Comparison of ENCODE assay signal across 8 cellular contexts in the genomic region with DNA sequence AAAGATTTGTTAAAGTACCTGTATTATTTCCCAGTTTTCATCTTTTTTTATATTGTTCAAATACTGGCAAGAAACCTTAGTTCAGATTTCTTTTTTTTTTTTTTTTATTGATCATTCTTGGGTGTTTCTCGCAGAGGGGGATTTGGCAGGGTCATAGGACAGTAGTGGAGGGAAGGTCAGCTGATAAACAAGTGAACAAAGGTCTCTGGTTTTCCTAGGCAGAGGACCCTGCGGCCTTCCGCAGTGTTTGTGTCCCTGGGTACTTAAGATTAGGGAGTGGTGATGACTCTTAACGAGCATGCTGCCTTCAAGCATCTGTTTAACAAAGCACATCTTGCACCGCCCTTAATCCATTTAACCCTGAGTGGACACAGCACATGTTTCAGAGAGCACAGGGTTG. TPM values are rescaled to one million over a fixed set of nuclear protein-coding genes. Genes with fewer than 3 reads are reported as not detected.
DNase-seq lines count a peak whose midpoint lies in the region; ATAC-seq and TF ChIP-seq lines count a peak whose summit lies in the region.
"Not testable (repeated sequence)": the region's sequence is repeated elsewhere in the genome, so short reads cannot be mapped to it uniquely, and the experiment has no call there.

No MANE protein-coding gene starts in this region.

- POLR2A ChIA-PET in activated CD8-positive, alpha-beta T cell treated with anti-CD3 and anti-CD28 coated beads for 36 hours (lab: Charles Lee): interaction anchor here (1.1 kb wide), 1 partner anchor 11 kb away, joined by 4 read pairs; no protein-coding TSS in a partner anchor

- H2BK5ac ChIP-seq in mesendoderm (ENCODE audit: low read length): not testable (repeated sequence)

- not testable (repeated sequence) for H3K9me3 Mint-ChIP-seq in activated CD8-positive, alpha-beta T cell treated with anti-CD3 and anti-CD28 coated beads for 36 hours

- H3K27ac ChIP-seq in DOHH2 (ENCODE audit: low read depth, low read length): peak overlapping the region; percentile 53
- peak overlapping the region; percentile 74 for H3K27ac ChIP-seq in caudate nucleus (ENCODE audit: low read depth, low read length)
- H3K27ac ChIP-seq in gastroesophageal sphincter: peak overlapping the region; percentile 87 to 99 (median 97)
- not testable (repeated sequence) for H3K27ac ChIP-seq in mesendoderm (ENCODE audit: low read depth, low read length)
- H3K27ac ChIP-seq in rectal smooth muscle tissue (ENCODE audit: low read depth, low read length): peak overlapping the region; percentile 93
- peak overlapping the region; percentile 92 for H3K27ac ChIP-seq in uterus

- peak overlapping the region; percentile 74 for H3K4me2 ChIP-seq in DOHH2 (ENCODE audit: low read length)
- peak overlapping the region; percentile 91 for H3K4me2 ChIP-seq in mesendoderm (ENCODE audit: low read length)

- not testable (repeated sequence) for H4K20me1 ChIP-seq in DOHH2 (ENCODE audit: control insufficient read depth, insufficient read depth, low read depth, low read length)

- not testable (repeated sequence) for H3K4ac ChIP-seq in mesendoderm (ENCODE audit: low read depth, low read length)

- peaks cover 29% of the 10 kb centered on the region for H3K79me2 ChIP-seq in DOHH2 (ENCODE audit: control insufficient read depth, low read length)
- H3K79me2 ChIP-seq in mesendoderm (ENCODE audit: control insufficient read depth, insufficient read depth, low read length): not testable (repeated sequence)

- H3K79me1 ChIP-seq in mesendoderm (ENCODE audit: low read length): not testable (repeated sequence)

- TF ChIP-seq CTCF in DOHH2 (IDR thresholded peaks at IDR 0.05; ENCODE audit: low read depth, low read length, poor library complexity, severe bottlenecking); activated CD8-positive, alpha-beta T cell treated with anti-CD3 and anti-CD28 coated beads for 36 hours (IDR thresholded peaks at IDR 0.05); gastroesophageal sphincter (IDR thresholded peaks at IDR 0.05); uterus (IDR thresholded peaks at IDR 0.05): not testable (repeated sequence)

- not testable (repeated sequence) for ATAC-seq in activated CD8-positive, alpha-beta T cell treated with anti-CD3 and anti-CD28 coated beads for 36 hours; gastroesophageal sphincter

- CTCF ChIA-PET in activated CD8-positive, alpha-beta T cell treated with anti-CD3 and anti-CD28 coated beads for 36 hours (lab: Charles Lee): interaction anchor here (1.2 to 3.6 kb wide), 3 partner anchors 12 to 29 kb away, joined by 3 to 25 read pairs (median 6); no protein-coding TSS in a partner anchor

- not testable (repeated sequence) for H4K5ac ChIP-seq in mesendoderm (ENCODE audit: low read length)

- H3K4me1 ChIP-seq in DOHH2 (ENCODE audit: control insufficient read depth, low read length) (peaks cover 21% of the 10 kb centered on the region), gastroesophageal sphincter (peaks cover 0 to 58% (median 2%) of the 10 kb centered on the region in 3 donors)
- not testable (repeated sequence) for H3K4me1 ChIP-seq in mesendoderm (ENCODE audit: control insufficient read depth, low read depth, low read length); rectal smooth muscle tissue (ENCODE audit: control insufficient read depth, insufficient read depth, low read length); uterus

- not testable (repeated sequence) for TF ChIP-seq EP300 in gastroesophageal sphincter (IDR thresholded peaks at IDR 0.05)

- H3K27me3 ChIP-seq in DOHH2 (ENCODE audit: control insufficient read depth, low read length); gastroesophageal sphincter; mesendoderm (ENCODE audit: insufficient read depth, low read length, poor library complexity); rectal smooth muscle tissue (ENCODE audit: control insufficient read depth, insufficient read depth, low read length); uterus: not testable (repeated sequence)

- peak overlapping the region; percentile 96 for H3K56ac ChIP-seq in mesendoderm (ENCODE audit: low read length)

- 0% methylated on average over 2 to 3 of the region's 5 CpGs for WGBS in gastroesophageal sphincter (ENCODE audit: low coverage in 1 of 2), 2 donors
- no CpG with 5 or more reads among the region's 5 CpGs for WGBS in mesendoderm (ENCODE audit: extremely low coverage, insufficient coverage, low lambda C conversion rate)

- H3K4me1 Mint-ChIP-seq in activated CD8-positive, alpha-beta T cell treated with anti-CD3 and anti-CD28 coated beads for 36 hours (ENCODE audit: low read depth): not testable (repeated sequence)

- H2BK120ac ChIP-seq in mesendoderm (ENCODE audit: low read depth, low read length): not testable (repeated sequence)

- TF ChIP-seq POLR2A in gastroesophageal sphincter (IDR thresholded peaks at IDR 0.05); uterus (IDR thresholded peaks at IDR 0.05): not testable (repeated sequence)

- H3K36me3 Mint-ChIP-seq in activated CD8-positive, alpha-beta T cell treated with anti-CD3 and anti-CD28 coated beads for 36 hours (ENCODE audit: low read depth): not testable (repeated sequence)

- peak; percentile 27 for DNase-seq in NCI-H146 (lab: John Stamatoyannopoulos, UW)
- DNase-seq in activated CD8-positive, alpha-beta T cell treated with anti-CD3 and anti-CD28 coated beads for 36 hours; caudate nucleus (lab: John Stamatoyannopoulos, UW); mesendoderm; uterus: not testable (repeated sequence)

- not testable (repeated sequence) for H3K27me3 Mint-ChIP-seq in activated CD8-positive, alpha-beta T cell treated with anti-CD3 and anti-CD28 coated beads for 36 hours

- intact Hi-C loops in activated CD8-positive, alpha-beta T cell treated with anti-CD3 and anti-CD28 coated beads for 36 hours (cut with micrococcal nuclease); uterus (cut with DNase I; ENCODE audit: low total_unique reads): not testable (repeated sequence)

- not testable (repeated sequence) for H2AK5ac ChIP-seq in mesendoderm (ENCODE audit: low read length)

- H3K4me3 Mint-ChIP-seq in activated CD8-positive, alpha-beta T cell treated with anti-CD3 and anti-CD28 coated beads for 36 hours: peak overlapping the region; percentile 80

- H3K4me3 ChIP-seq in DOHH2 (ENCODE audit: low read length) (peak overlapping the region; percentile 90), gastroesophageal sphincter (peak overlapping the region; percentile 77 to 84), rectal smooth muscle tissue (ENCODE audit: low read length) (peak overlapping the region; percentile 69), uterus (peak overlapping the region; percentile 60 to 74)
- H3K4me3 ChIP-seq in mesendoderm (ENCODE audit: low read length): not testable (repeated sequence)

- H3K23ac ChIP-seq in mesendoderm (ENCODE audit: low read length): not testable (repeated sequence)

- not testable (repeated sequence) for H3K9me3 ChIP-seq in DOHH2 (ENCODE audit: control insufficient read depth, insufficient read depth, low read length); gastroesophageal sphincter; uterus

- H3K27ac Mint-ChIP-seq in activated CD8-positive, alpha-beta T cell treated with anti-CD3 and anti-CD28 coated beads for 36 hours: peak overlapping the region; percentile 83

- not testable (repeated sequence) for H3K9me2 ChIP-seq in DOHH2 (replicated peaks; ENCODE audit: control insufficient read depth, low read length)

- H3F3A ChIP-seq in DOHH2 (ENCODE audit: control insufficient read depth, insufficient read depth): peaks cover 19% of the 10 kb centered on the region

- H3K18ac ChIP-seq in mesendoderm (ENCODE audit: low read length): not testable (repeated sequence)

- H2BK15ac ChIP-seq in mesendoderm (replicated peaks; ENCODE audit: low read depth): not testable (repeated sequence)

- H3K9ac ChIP-seq in mesendoderm (ENCODE audit: low read length): peak overlapping the region; percentile 94
- H3K9ac ChIP-seq in rectal smooth muscle tissue (ENCODE audit: low read length): not testable (repeated sequence)

- H3K36me3 ChIP-seq in DOHH2 (ENCODE audit: control insufficient read depth, low read length); gastroesophageal sphincter; mesendoderm (ENCODE audit: control insufficient read depth, insufficient read depth, low read length); rectal smooth muscle tissue (ENCODE audit: control insufficient read depth, insufficient read depth, low read length); uterus: not testable (repeated sequence)

- H4K8ac ChIP-seq in mesendoderm (ENCODE audit: low read depth, low read length): not testable (repeated sequence)

RNA-seq across cellular contexts. Expression of gene DERA, which starts 0.8 kb away (rescaled TPM):
- total RNA-seq in activated CD8-positive, alpha-beta T cell treated with anti-CD3 and anti-CD28 coated beads for 36 hours: 10 to 100 TPM; 24.5 to 28.3 TPM
- total RNA-seq in gastroesophageal sphincter (10 to 100 TPM; 35.9 to 67.4 (median 52.5) TPM), uterus (10 to 100 TPM in 3 of 4 donors, 1 to 10 TPM in 1; 7.7 to 58.3 (median 19.2) TPM)
- 10.9 TPM for polyA plus RNA-seq in mesendoderm (2013, experiment 1 of 2)
- 11.4 TPM for polyA plus RNA-seq in mesendoderm (2013, experiment 2 of 2)

RNA-seq across cellular contexts. Expression of gene STRAP, which starts 29.7 kb away (rescaled TPM):
- total RNA-seq in activated CD8-positive, alpha-beta T cell treated with anti-CD3 and anti-CD28 coated beads for 36 hours: 100 to 1,000 TPM; 138 to 140 TPM
- 10 to 100 TPM; 63.0 to 97.7 (median 69.2) TPM for total RNA-seq in gastroesophageal sphincter
- polyA plus RNA-seq in mesendoderm (2013, experiment 1 of 2): 286 TPM
- 280 TPM for polyA plus RNA-seq in mesendoderm (2013, experiment 2 of 2)
- total RNA-seq in uterus: 10 to 100 TPM; 43.8 to 65.8 (median 58.2) TPM
